Comparison of ENCODE assay signal across 8 cellular contexts in the genomic region with DNA sequence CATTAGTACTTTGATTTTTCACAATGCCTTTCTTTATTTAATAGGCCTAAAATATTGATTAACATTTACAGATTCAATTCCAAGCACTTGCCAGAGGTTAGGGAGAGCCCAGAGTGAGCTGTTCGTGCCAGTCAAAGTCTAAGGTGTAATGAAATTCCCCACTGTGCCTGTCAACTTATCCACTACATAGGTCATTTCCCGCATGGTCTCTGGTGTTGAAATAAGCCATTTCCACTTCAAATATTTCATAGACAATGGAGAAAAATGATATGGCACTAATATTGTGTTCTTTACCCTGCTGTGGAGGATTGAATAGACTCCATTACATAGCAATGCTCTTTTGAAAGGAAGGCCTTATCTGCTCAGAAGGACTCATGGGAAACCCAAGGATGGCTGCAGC.
"Had no signal": no experiment of that assay in that cellular context is flagged by ENCODE, and none has a peak within 500 bp of the region (broad histone marks: within the 10 kb centered on the region; RNA-seq: fewer than 3 reads in every experiment).

No MANE protein-coding gene starts in this region.

- H3K27ac Mint-ChIP-seq: H9 had no signal

- H3K27ac ChIP-seq: GM23248, HL-60 had no signal

- H3K9ac ChIP-seq: GM23248 had no signal

- H3K4me3 Mint-ChIP-seq: H9 had no signal

- H3K9me3 Mint-ChIP-seq: H9 had no signal

- H3K4me3 ChIP-seq: GM23248, K562 had no signal

- ATAC-seq: HepG2, K562 had no signal

- DNase-seq: GM23248, GOT3, H9, HCEC 1CT, KG1 had no signal

- H2AFZ ChIP-seq: GM23248 had no signal
